Comparison of ENCODE assay signal across 8 cellular contexts in genomic region chr3:169772951-169773816, GRCh38. TPM values are rescaled to one million over a fixed set of nuclear protein-coding genes. Genes with fewer than 3 reads are reported as not detected.
A peak's percentile ranks its signal among the peaks of the same experiment; 100 is the strongest.
DNase-seq lines count a peak whose midpoint lies in the region; ATAC-seq and TF ChIP-seq lines count a peak whose summit lies in the region.

Gene MYNN (plus strand): TSS chr3:169773396. CDS start chr3:169774296, 900 bp downstream.

- TF ChIP-seq CTCF in choroid plexus epithelial cell (conservative IDR thresholded peaks at IDR 0.05; ENCODE audit: low read depth, low read length), result no peak

- no peaks in the 10 kb centered on the region for H3K27me3 Mint-ChIP-seq in activated CD4-positive, alpha-beta T cell treated with anti-CD3 and anti-CD28 coated beads for 36 hours

- H3K27ac Mint-ChIP-seq in activated CD4-positive, alpha-beta T cell treated with anti-CD3 and anti-CD28 coated beads for 36 hours, result peak within 1 kb of the TSS; percentile 100

- no peaks in the 10 kb centered on the region for H3K27me3 ChIP-seq in layer of hippocampus (ENCODE audit: control insufficient read depth, insufficient read depth, low read length)

- POLR2A ChIA-PET in activated CD4-positive, alpha-beta T cell treated with anti-CD3 and anti-CD28 coated beads for 36 hours (lab: Charles Lee), result interaction anchor here (0.9 to 1.0 kb wide), 3 partner anchors 9 to 194 kb away, joined by 3 to 4 read pairs (median 4); no protein-coding TSS in a partner anchor

- CTCF ChIA-PET in activated CD4-positive, alpha-beta T cell treated with anti-CD3 and anti-CD28 coated beads for 36 hours (lab: Charles Lee), result interaction anchor here (0.6 to 2.6 kb wide), 6 partner anchors 10 to 584 kb away, joined by 3 to 15 read pairs (median 6); no protein-coding TSS in a partner anchor

- DNase-seq in AG20443 (ENCODE audit: low spot score), result peak; percentile 88
- DNase-seq in NCI-H510A treated with DMSO at 0.1 percent for 48 hours (lab: John Stamatoyannopoulos, UW), result peak; percentile 83
- peak; percentile 95 for DNase-seq in activated CD4-positive, alpha-beta T cell treated with anti-CD3 and anti-CD28 coated beads for 36 hours
- peak; percentile 91 for DNase-seq in choroid plexus epithelial cell (ENCODE audit: low read depth)
- peak; percentile 91 for DNase-seq in stimulated activated CD4-positive, alpha-beta T cell treated with anti-CD3 and anti-CD28 coated beads, Interleukin-1b, Interleukin-23, amount 100 ng/mL, for 48 hours

- ATAC-seq in GM19035 (IDR thresholded peaks at IDR 0.05; ENCODE audit: unreplicated experiment) (peak; percentile 84), HG03354 (IDR thresholded peaks at IDR 0.05; ENCODE audit: poor library complexity, severe bottlenecking, unreplicated experiment) (peak; percentile 85)
- peak; percentile 80 for ATAC-seq in activated CD4-positive, alpha-beta T cell treated with anti-CD3 and anti-CD28 coated beads for 36 hours

- no peaks in the 10 kb centered on the region for H3K9me3 Mint-ChIP-seq in activated CD4-positive, alpha-beta T cell treated with anti-CD3 and anti-CD28 coated beads for 36 hours (ENCODE audit: low read depth)

- H3K4me3 Mint-ChIP-seq in activated CD4-positive, alpha-beta T cell treated with anti-CD3 and anti-CD28 coated beads for 36 hours, result peak within 1 kb of the TSS; percentile 99

- intact Hi-C loops in activated CD4-positive, alpha-beta T cell treated with anti-CD3 and anti-CD28 coated beads for 36 hours (cut with DNase I, micrococcal nuclease), result loop anchor here (1.0 to 10.0 kb wide), 10 partner anchors 8 to 584 kb away; partner anchors contain the start of genes PHC3 (in 2 of the 2), SEC62 (in 2 of the 2), SKIL (in 2 of the 2) and LRRC34 (in 1 of the 2)

- peaks cover 46% of the 10 kb centered on the region for H3K4me1 Mint-ChIP-seq in activated CD4-positive, alpha-beta T cell treated with anti-CD3 and anti-CD28 coated beads for 36 hours

- peak within 1 kb of the TSS; percentile 99 for H3K27ac ChIP-seq in layer of hippocampus (ENCODE audit: low read depth, low read length)

- peaks cover 34% of the 10 kb centered on the region for H3K36me3 Mint-ChIP-seq in activated CD4-positive, alpha-beta T cell treated with anti-CD3 and anti-CD28 coated beads for 36 hours (ENCODE audit: low read depth)

- H3K4me3 ChIP-seq in choroid plexus epithelial cell (ENCODE audit: low read depth, low read length), result peak within 1 kb of the TSS; percentile 81

RNA-seq across cellular contexts. Expression of gene MYNN, which starts in this region (rescaled TPM):
- total RNA-seq in activated CD4-positive, alpha-beta T cell treated with anti-CD3 and anti-CD28 coated beads for 36 hours, result 10 to 100 TPM; 13.6 to 14.2 TPM

Comparison
In these comparisons a context has a peak if more than half of its experiments do, and no peak if none do; other contexts are left out.
1. Peak in every context shown above with its lines: DNase-seq, ATAC-seq, H3K4me3 ChIP-seq and H3K27ac ChIP-seq.